14 cellular contexts compared by ENCODE assay signal in the genomic region with DNA sequence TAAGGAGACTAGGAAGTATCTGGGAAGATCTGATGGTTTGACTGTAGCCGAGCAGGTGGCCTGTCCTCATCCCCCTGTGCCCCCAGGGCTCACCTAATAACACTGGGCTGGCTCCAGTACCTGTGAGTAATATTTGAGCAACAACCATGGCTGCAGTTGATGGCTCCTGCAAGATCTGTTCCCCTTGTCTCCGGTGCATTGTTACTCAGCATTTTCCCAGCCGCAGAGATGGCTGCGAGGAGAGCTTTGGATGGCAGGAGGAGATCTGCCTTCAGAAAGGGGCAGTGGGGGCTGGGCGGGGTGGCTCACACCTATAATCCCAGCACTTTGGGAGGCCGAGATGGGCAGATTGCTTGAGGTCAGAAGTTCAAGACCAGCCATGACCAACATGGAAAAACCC. TPM values are rescaled to one million over a fixed set of nuclear protein-coding genes. Genes with fewer than 3 reads are reported as not detected.
DNase-seq lines count a peak whose midpoint lies in the region; ATAC-seq and TF ChIP-seq lines count a peak whose summit lies in the region.
"Had no signal": no experiment of that assay in that cellular context is flagged by ENCODE, and none has a peak within 500 bp of the region (broad histone marks: within the 10 kb centered on the region; RNA-seq: fewer than 3 reads in every experiment).

No MANE protein-coding gene starts in this region.

- H3K4me1 Mint-ChIP-seq in activated CD8-positive, alpha-beta memory T cell treated with anti-CD3 and anti-CD28 coated beads, Interleukin-2, amount 10 ng/mL, durations not matched to agents 7 days and 5 days, result no peaks in the 10 kb centered on the region
- H3K4me1 Mint-ChIP-seq: CD8-positive, alpha-beta memory T cell had no signal

- ATAC-seq in Right ventricle myocardium inferior (no peak), GM21529 (IDR thresholded peaks at IDR 0.05; ENCODE audit: unreplicated experiment) (no peak)
- ATAC-seq in activated CD8-positive, alpha-beta memory T cell treated with anti-CD3 and anti-CD28 coated beads, Interleukin-2, amount 10 ng/mL, durations not matched to agents 7 days and 5 days, result no peak
- ATAC-seq: GM12878 had no signal

- H2BK120ac ChIP-seq in mesenchymal stem cell (ENCODE audit: low read depth, low read length), result no peak overlapping the region

- CTCF ChIA-PET in activated CD8-positive, alpha-beta memory T cell treated with anti-CD3 and anti-CD28 coated beads, Interleukin-2, amount 10 ng/mL, durations not matched to agents 7 days and 5 days (lab: Charles Lee), result no interaction called here

- H3K23ac ChIP-seq in mesenchymal stem cell (ENCODE audit: low read length in 2 of 2), result peak overlapping the region in 1 of 2 experiments; percentile 60

- no peaks in the 10 kb centered on the region for H3K36me3 Mint-ChIP-seq in activated CD8-positive, alpha-beta memory T cell treated with anti-CD3 and anti-CD28 coated beads, Interleukin-2, amount 10 ng/mL, durations not matched to agents 7 days and 5 days

- no peak overlapping the region for H3K27ac Mint-ChIP-seq in activated CD8-positive, alpha-beta memory T cell treated with anti-CD3 and anti-CD28 coated beads, Interleukin-2, amount 10 ng/mL, durations not matched to agents 7 days and 5 days
- H3K27ac Mint-ChIP-seq: CD8-positive, alpha-beta memory T cell had no signal

- no peak overlapping the region for H3K4me2 ChIP-seq in mesenchymal stem cell (ENCODE audit: low read length, poor library complexity, severe bottlenecking)

- H3K27me3 ChIP-seq in breast epithelium (no peaks in the 10 kb centered on the region), mesenchymal stem cell (ENCODE audit: control insufficient read depth in 1 of 2, insufficient read depth in 1 of 2, low read length in 2 of 2) (no peaks in the 10 kb centered on the region)
- H3K27me3 ChIP-seq: ovary, thyroid gland had no signal

- no peak overlapping the region for H2BK15ac ChIP-seq in mesenchymal stem cell (ENCODE audit: low read depth, poor library complexity, severe bottlenecking)

- 93% methylated on average over 6 of the region's 6 CpGs for WGBS in mesenchymal stem cell

- peak overlapping the region; percentile 29 to 60 for H3K4ac ChIP-seq in mesenchymal stem cell (ENCODE audit: low read depth in 1 of 2, low read length in 2 of 2)

- intact Hi-C loops in cardiac septum (cut with DNase I), result no loop called here
- intact Hi-C loops in Right ventricle myocardium inferior (cut with DNase I), result no loop called here
- intact Hi-C loops in breast epithelium (cut with DNase I; ENCODE audit: low total_unique reads), result no loop called here

- H3K4me3 Mint-ChIP-seq in activated CD8-positive, alpha-beta memory T cell treated with anti-CD3 and anti-CD28 coated beads, Interleukin-2, amount 10 ng/mL, durations not matched to agents 7 days and 5 days, result no peak overlapping the region
- H3K4me3 Mint-ChIP-seq: CD8-positive, alpha-beta memory T cell had no signal

- no peak overlapping the region for H4K91ac ChIP-seq in mesenchymal stem cell (ENCODE audit: low read length)

- TF ChIP-seq POLR2A in breast epithelium (IDR thresholded peaks at IDR 0.05), result no peak

- in situ Hi-C loops in ACHN (cut with HindIII; ENCODE audit: low pct_ligation_motif_present, low pct_unique_long_range_greater_than_20kb, low sequenced_read_pairs), result no loop called here

- H3K79me1 ChIP-seq in mesenchymal stem cell (replicated peaks; ENCODE audit: low read length, poor library complexity, severe bottlenecking), result peaks cover 3% of the 10 kb centered on the region

- no peak overlapping the region for H3K9ac ChIP-seq in mesenchymal stem cell (ENCODE audit: low read length)

- no peak overlapping the region for H4K8ac ChIP-seq in mesenchymal stem cell (ENCODE audit: low read length)

- H3K36me3 ChIP-seq in breast epithelium, result no peaks in the 10 kb centered on the region
- peaks cover 0 to 5% of the 10 kb centered on the region in 2 experiments for H3K36me3 ChIP-seq in mesenchymal stem cell (ENCODE audit: control insufficient read depth in 1 of 2, insufficient read depth in 2 of 2, low read depth in 1 of 2, low read length in 2 of 2)
- H3K36me3 ChIP-seq: ovary, thyroid gland had no signal

- peak overlapping the region; percentile 86 for H2AK5ac ChIP-seq in mesenchymal stem cell (ENCODE audit: low read length, severe bottlenecking)

- peak overlapping the region in 1 of 2 experiments; percentile 81 for H3K18ac ChIP-seq in mesenchymal stem cell (ENCODE audit: low read depth in 1 of 2, low read length in 2 of 2)

- H2BK12ac ChIP-seq in mesenchymal stem cell (ENCODE audit: low read length in 2 of 2), result peak overlapping the region in 1 of 2 experiments; percentile 95

- H3K4me3 ChIP-seq in breast epithelium, result no peak overlapping the region
- no peak overlapping the region for H3K4me3 ChIP-seq in mesenchymal stem cell (ENCODE audit: insufficient read depth in 1 of 2, low read depth in 1 of 2, low read length in 2 of 2)
- H3K4me3 ChIP-seq: GM12878, ovary, thyroid gland had no signal

- peak; percentile 27 for DNase-seq in cardiac septum (ENCODE audit: low spot score)
- no peak for DNase-seq in Right ventricle myocardium inferior (ENCODE audit: missing footprints)
- DNase-seq in breast epithelium (ENCODE audit: low spot score in 2 of 2), result no peak
- no peak for DNase-seq in mesenchymal stem cell
- no peak for DNase-seq in activated CD8-positive, alpha-beta memory T cell treated with anti-CD3 and anti-CD28 coated beads, Interleukin-2, amount 10 ng/mL, durations not matched to agents 7 days and 5 days
- no peak for DNase-seq in activated CD4-positive, alpha-beta T cell treated with anti-CD3 and anti-CD28 coated beads for 1 hour
- no peak for DNase-seq in ACHN
- DNase-seq: CD8-positive, alpha-beta memory T cell; KBM-7; NCI-H226; ovary; thyroid gland had no signal

- peaks cover 7% of the 10 kb centered on the region for H3K27me3 Mint-ChIP-seq in activated CD8-positive, alpha-beta memory T cell treated with anti-CD3 and anti-CD28 coated beads, Interleukin-2, amount 10 ng/mL, durations not matched to agents 7 days and 5 days

- no peak overlapping the region for H2BK5ac ChIP-seq in mesenchymal stem cell (ENCODE audit: low read depth, low read length, poor library complexity, severe bottlenecking)

- TF ChIP-seq CTCF in breast epithelium (IDR thresholded peaks at IDR 0.05), result no peak

- H3K14ac ChIP-seq in mesenchymal stem cell (ENCODE audit: low read length in 2 of 2), result peak overlapping the region in 1 of 2 experiments; percentile 36

- H3K27ac ChIP-seq in breast epithelium, result peak overlapping the region; percentile 76 to 88
- peak overlapping the region; percentile 22 for H3K27ac ChIP-seq in mesenchymal stem cell (ENCODE audit: low read length, poor library complexity, severe bottlenecking)
- H3K27ac ChIP-seq: thyroid gland had no signal

- no peaks in the 10 kb centered on the region for H3K9me3 ChIP-seq in breast epithelium
- H3K9me3 ChIP-seq in mesenchymal stem cell (ENCODE audit: control insufficient read depth, low read length), result no peaks in the 10 kb centered on the region
- H3K9me3 ChIP-seq: ovary, thyroid gland had no signal

- H3K4me1 ChIP-seq in breast epithelium (peaks cover 0 to 5% of the 10 kb centered on the region in 2 donors), mesenchymal stem cell (ENCODE audit: control insufficient read depth, insufficient read depth, low read depth, low read length) (peaks cover 48% of the 10 kb centered on the region)
- H3K4me1 ChIP-seq: thyroid gland had no signal

- no peak overlapping the region for H2AFZ ChIP-seq in mesenchymal stem cell (ENCODE audit: low read depth, low read length)

- no peaks in the 10 kb centered on the region for H3K9me3 Mint-ChIP-seq in activated CD8-positive, alpha-beta memory T cell treated with anti-CD3 and anti-CD28 coated beads, Interleukin-2, amount 10 ng/mL, durations not matched to agents 7 days and 5 days (ENCODE audit: low read depth)
- H3K9me3 Mint-ChIP-seq: CD8-positive, alpha-beta memory T cell had no signal

RNA-seq across cellular contexts. Expression of a gene that starts 39.3 kb away (rescaled TPM):
- total RNA-seq in cardiac septum, result 2.7 TPM
- total RNA-seq in Right ventricle myocardium inferior, result 1.7 TPM
- 10 to 100 TPM in 2 of 3 donors, 1 to 10 TPM in 1; 7.0 to 57.1 (median 52.1) TPM for total RNA-seq in breast epithelium
- polyA plus RNA-seq in mesenchymal stem cell (2013, experiment 1 of 2), result 73.1 TPM
- 71.9 TPM for polyA plus RNA-seq in mesenchymal stem cell (2013, experiment 2 of 2)
- under 1 TPM; 0.33 to 0.85 TPM for total RNA-seq in activated CD8-positive, alpha-beta memory T cell treated with anti-CD3 and anti-CD28 coated beads, Interleukin-2, amount 10 ng/mL, durations not matched to agents 7 days and 5 days

RNA-seq across cellular contexts. Expression of a gene that starts 55.7 kb away (rescaled TPM):
- total RNA-seq in cardiac septum, result 81.2 TPM
- 77.6 TPM for total RNA-seq in Right ventricle myocardium inferior
- total RNA-seq in breast epithelium, result 10 to 100 TPM; 18.1 to 32.1 (median 28.5) TPM
- polyA plus RNA-seq in mesenchymal stem cell (2013, experiment 1 of 2), result 30.1 TPM
- polyA plus RNA-seq in mesenchymal stem cell (2013, experiment 2 of 2), result 29.6 TPM
- total RNA-seq in activated CD8-positive, alpha-beta memory T cell treated with anti-CD3 and anti-CD28 coated beads, Interleukin-2, amount 10 ng/mL, durations not matched to agents 7 days and 5 days, result 10 to 100 TPM; 45.0 to 53.2 TPM

RNA-seq across cellular contexts. Expression of a gene that starts 55.9 kb away (rescaled TPM):
- total RNA-seq in cardiac septum, result 31.1 TPM
- total RNA-seq in Right ventricle myocardium inferior, result 30.0 TPM
- total RNA-seq in breast epithelium, result 10 to 100 TPM; 20.5 to 33.7 (median 21.0) TPM
- polyA plus RNA-seq in mesenchymal stem cell (2013, experiment 1 of 2), result 9.8 TPM
- polyA plus RNA-seq in mesenchymal stem cell (2013, experiment 2 of 2), result 10.1 TPM
- 10 to 100 TPM; 15.1 to 16.4 TPM for total RNA-seq in activated CD8-positive, alpha-beta memory T cell treated with anti-CD3 and anti-CD28 coated beads, Interleukin-2, amount 10 ng/mL, durations not matched to agents 7 days and 5 days

RNA-seq across cellular contexts. Expression of a gene that starts 56.1 kb away (rescaled TPM):
- total RNA-seq in cardiac septum, result 76.4 TPM
- total RNA-seq in Right ventricle myocardium inferior, result 99.7 TPM
- total RNA-seq in breast epithelium, result 10 to 100 TPM; 17.9 to 32.1 (median 29.1) TPM
- 41.7 TPM for polyA plus RNA-seq in mesenchymal stem cell (2013, experiment 1 of 2)
- polyA plus RNA-seq in mesenchymal stem cell (2013, experiment 2 of 2), result 38.3 TPM
- 10 to 100 TPM; 64.2 to 71.0 TPM for total RNA-seq in activated CD8-positive, alpha-beta memory T cell treated with anti-CD3 and anti-CD28 coated beads, Interleukin-2, amount 10 ng/mL, durations not matched to agents 7 days and 5 days
